In the genomic region with DNA sequence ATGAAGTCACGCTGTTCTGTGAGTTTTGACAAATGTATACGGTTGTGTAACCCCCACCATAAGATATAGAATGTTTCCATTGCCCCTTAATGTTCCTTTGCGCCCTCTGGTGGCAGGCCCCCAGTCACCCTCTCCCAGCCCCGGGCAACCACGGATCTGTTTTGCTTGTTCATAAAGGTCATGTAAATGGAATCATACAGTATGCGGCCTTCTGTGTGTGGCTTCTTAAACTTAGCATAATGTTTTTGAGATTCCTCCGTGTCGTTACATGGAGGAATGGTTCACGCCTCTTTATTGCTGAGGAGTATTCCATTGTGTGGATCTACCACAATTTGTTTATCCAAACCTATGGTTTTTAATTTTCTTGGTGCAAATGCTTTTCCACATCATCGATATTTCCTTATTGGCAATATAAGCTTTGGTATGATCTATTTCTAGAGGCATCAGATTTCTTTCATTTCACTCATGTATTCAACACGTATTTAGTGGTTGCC, we compare ENCODE assay signal across 8 cellular contexts. TPM values are rescaled to one million over a fixed set of nuclear protein-coding genes. Genes with fewer than 3 reads are reported as not detected.
DNase-seq lines count a peak whose midpoint lies in the region; ATAC-seq and TF ChIP-seq lines count a peak whose summit lies in the region.

No MANE protein-coding gene starts in this region.

- H3K27me3 ChIP-seq in Loucy (ENCODE audit: insufficient read depth, low read length, poor library complexity, severe bottlenecking): no peaks in the 10 kb centered on the region
- H3K27me3 ChIP-seq in hepatocyte: no peaks in the 10 kb centered on the region

- no peak overlapping the region for H3K9ac ChIP-seq in Loucy (ENCODE audit: low read depth, low read length, poor library complexity, severe bottlenecking)

- H3K36me3 ChIP-seq in Loucy (ENCODE audit: insufficient read depth, low read length) (no peaks in the 10 kb centered on the region), hepatocyte (replicated peaks; ENCODE audit: insufficient read depth, low read depth) (no peaks in the 10 kb centered on the region)

- H3K4me2 ChIP-seq in Loucy (ENCODE audit: low read depth, low read length, poor library complexity, severe bottlenecking) (no peak overlapping the region), hepatocyte (no peak overlapping the region)

- H2AFZ ChIP-seq in Loucy (ENCODE audit: low read length): no peak overlapping the region
- H2AFZ ChIP-seq in hepatocyte: no peak overlapping the region

- no peaks in the 10 kb centered on the region for H4K20me1 ChIP-seq in Loucy (ENCODE audit: insufficient read depth, low read length, poor library complexity, severe bottlenecking)
- no peaks in the 10 kb centered on the region for H4K20me1 ChIP-seq in hepatocyte (ENCODE audit: insufficient read depth, poor library complexity, severe bottlenecking)

- H3K9me3 ChIP-seq in Loucy (ENCODE audit: insufficient read depth, low read depth, low read length): no peaks in the 10 kb centered on the region
- H3K9me3 ChIP-seq in hepatocyte (ENCODE audit: low read depth): no peaks in the 10 kb centered on the region

- H3K4me1 ChIP-seq in Loucy (ENCODE audit: insufficient read depth, low read length, poor library complexity, severe bottlenecking) (peaks cover 8% of the 10 kb centered on the region), hepatocyte (ENCODE audit: insufficient read depth) (no peaks in the 10 kb centered on the region)

- no peak overlapping the region for H3K27ac ChIP-seq in hepatocyte

- peak; percentile 74 for DNase-seq in CD1c-positive myeloid dendritic cell (ENCODE audit: extremely low spot score)
- DNase-seq in T-helper 9 cell: peak; percentile 81
- DNase-seq in amniotic stem cell (lab: John Stamatoyannopoulos, UW): peak; percentile 27
- peak; percentile 72 for DNase-seq in hepatocyte (ENCODE audit: low spot score)
- DNase-seq in stimulated activated CD4-positive, alpha-beta T cell treated with anti-CD3 and anti-CD28 coated beads, Interleukin-15, amount 100 ng/mL, for 48 hours (ENCODE audit: low read depth in 2 of 2): peak; percentile 53 to 77
- DNase-seq in NCI-H2107 (lab: John Stamatoyannopoulos, UW): no peak

- 53% methylated on average over 11 of the region's 11 CpGs for WGBS in hepatocyte (ENCODE audit: low lambda C conversion rate, missing lambda C conversion rate)

- peak; percentile 96 for TF ChIP-seq CTCF in Loucy (conservative IDR thresholded peaks at IDR 0.05; ENCODE audit: low read length)
- peak; percentile 72 for TF ChIP-seq CTCF in hepatocyte (IDR thresholded peaks at IDR 0.05; ENCODE audit: poor library complexity)

- H3F3A ChIP-seq in Loucy (ENCODE audit: low read depth): no peaks in the 10 kb centered on the region

- H3K9me2 ChIP-seq in Loucy (replicated peaks; ENCODE audit: low read depth, low read length) (no peaks in the 10 kb centered on the region), hepatocyte (replicated peaks; ENCODE audit: insufficient read depth) (no peaks in the 10 kb centered on the region)

- H3K4me3 ChIP-seq in Loucy (ENCODE audit: low read length, poor library complexity, severe bottlenecking): no peak overlapping the region
- no peak overlapping the region for H3K4me3 ChIP-seq in hepatocyte

- peak; percentile 74 for ATAC-seq in GM19351 (IDR thresholded peaks at IDR 0.05; ENCODE audit: unreplicated experiment)

- H3K79me2 ChIP-seq in Loucy (ENCODE audit: insufficient read depth, low read length) (no peaks in the 10 kb centered on the region), hepatocyte (no peaks in the 10 kb centered on the region)

RNA-seq across cellular contexts. Expression of gene LYRM2, which starts 28.4 kb away (rescaled TPM):
- total RNA-seq in hepatocyte: 38.5 and 48.6 TPM in 2 replicates
- 66.0 and 66.3 TPM in 2 replicates for polyA plus RNA-seq in hepatocyte
